In genomic region chr11:128716231-128716630, GRCh38 we compare ENCODE assay signal across 8 cellular contexts. TPM values are rescaled to one million over a fixed set of nuclear protein-coding genes. Genes with fewer than 3 reads are reported as not detected.
DNase-seq lines count a peak whose midpoint lies in the region; ATAC-seq, FAIRE-seq and TF ChIP-seq lines count a peak whose summit lies in the region.

No MANE protein-coding gene starts in this region.

- H3K4me3 ChIP-seq in kidney (ENCODE audit: low read length in 2 of 2) (no peak overlapping the region), mucosa of descending colon (no peak overlapping the region)

- H3K27me3 Mint-ChIP-seq in activated CD4-positive, alpha-beta memory T cell treated with anti-CD3 and anti-CD28 coated beads for 36 hours: no peaks in the 10 kb centered on the region

- DNase-seq in activated CD8-positive, alpha-beta memory T cell treated with anti-CD3 and anti-CD28 coated beads for 24 hours: peak; percentile 62
- DNase-seq in activated CD8-positive, alpha-beta memory T cell treated with anti-CD3 and anti-CD28 coated beads, Interleukin-2, amount 50 U/mL, for 48 hours: no peak
- DNase-seq in activated CD4-positive, alpha-beta memory T cell treated with anti-CD3 and anti-CD28 coated beads for 36 hours: peak; percentile 48
- DNase-seq in kidney: no peak
- DNase-seq in substantia nigra (lab: John Stamatoyannopoulos, UW): no peak
- no peak for DNase-seq in stimulated activated CD4-positive, alpha-beta T cell treated with anti-CD3 and anti-CD28 coated beads, Interleukin-4, amount 100 ng/mL, for 4 hours
- DNase-seq in mucosa of descending colon: no peak

- ATAC-seq in GM21515 (IDR thresholded peaks at IDR 0.05; ENCODE audit: unreplicated experiment) (no peak), mucosa of descending colon (no peak)

- intact Hi-C loops in activated CD4-positive, alpha-beta memory T cell treated with anti-CD3 and anti-CD28 coated beads for 36 hours (cut with micrococcal nuclease): loop anchor here (1.0 to 5.0 kb wide), 4 partner anchors 17 to 414 kb away; no protein-coding TSS in a partner anchor
- intact Hi-C loops in kidney (cut with DNase I) (no loop called here), mucosa of descending colon (cut with DNase I, micrococcal nuclease) (no loop called here)

- H3K27ac ChIP-seq in kidney (ENCODE audit: low read depth in 2 of 2, low read length in 2 of 2) (peak overlapping the region; percentile 18 to 67), substantia nigra (ENCODE audit: low read depth, low read length, poor library complexity, severe bottlenecking) (peak overlapping the region; percentile 39)

- H3K4me1 Mint-ChIP-seq in activated CD4-positive, alpha-beta memory T cell treated with anti-CD3 and anti-CD28 coated beads for 36 hours (ENCODE audit: low read depth): peaks cover 96% of the 10 kb centered on the region

- H3K36me3 ChIP-seq in kidney (ENCODE audit: control insufficient read depth in 1 of 2, insufficient read depth in 2 of 2, low read length in 2 of 2) (no peaks in the 10 kb centered on the region), mucosa of descending colon (ENCODE audit: low read depth) (no peaks in the 10 kb centered on the region)

- peak overlapping the region; percentile 63 for H3K4me3 Mint-ChIP-seq in activated CD4-positive, alpha-beta memory T cell treated with anti-CD3 and anti-CD28 coated beads for 36 hours

- H3K9ac ChIP-seq in kidney (ENCODE audit: low read length in 2 of 2): no peak overlapping the region

- CTCF ChIA-PET in activated CD4-positive, alpha-beta memory T cell treated with anti-CD3 and anti-CD28 coated beads for 36 hours (lab: Charles Lee): interaction anchor here (0.7 to 1.9 kb wide), 5 partner anchors 9 to 559 kb away, joined by 3 to 6 read pairs (median 3); no protein-coding TSS in a partner anchor

- peaks cover 10 to 27% of the 10 kb centered on the region in 2 donors for H3K4me1 ChIP-seq in kidney (ENCODE audit: control insufficient read depth in 1 of 2, insufficient read depth in 1 of 2, low read depth in 1 of 2, low read length in 2 of 2)
- peaks cover 7% of the 10 kb centered on the region for H3K4me1 ChIP-seq in mucosa of descending colon (ENCODE audit: low read depth)

- peaks cover 6% of the 10 kb centered on the region for H3K36me3 Mint-ChIP-seq in activated CD4-positive, alpha-beta memory T cell treated with anti-CD3 and anti-CD28 coated beads for 36 hours

- POLR2A ChIA-PET in activated CD4-positive, alpha-beta memory T cell treated with anti-CD3 and anti-CD28 coated beads for 36 hours (lab: Charles Lee): interaction anchor here (0.8 to 2.0 kb wide), 6 partner anchors 10 to 23 kb away, joined by 3 to 6 read pairs (median 4); partner anchors contain the start of gene FLI1

- H3K9me3 ChIP-seq in kidney (ENCODE audit: control insufficient read depth in 1 of 2, low read length in 2 of 2) (no peaks in the 10 kb centered on the region), mucosa of descending colon (no peaks in the 10 kb centered on the region)

- FAIRE-seq in kidney (lab: Jason Lieb, UNC): no peak

- TF ChIP-seq CTCF in kidney (IDR thresholded peaks at IDR 0.05; ENCODE audit: borderline replicate concordance, extremely low read depth, insufficient read depth): no peak
- no peak for TF ChIP-seq CTCF in mucosa of descending colon (IDR thresholded peaks at IDR 0.05)

- H3K9me3 Mint-ChIP-seq in activated CD4-positive, alpha-beta memory T cell treated with anti-CD3 and anti-CD28 coated beads for 36 hours: peaks cover 7% of the 10 kb centered on the region

- peak overlapping the region; percentile 97 for H3K27ac Mint-ChIP-seq in activated CD4-positive, alpha-beta memory T cell treated with anti-CD3 and anti-CD28 coated beads for 36 hours

RNA-seq across cellular contexts. Expression of gene FLI1, which starts 22.4 kb away (rescaled TPM):
- total RNA-seq in activated CD4-positive, alpha-beta memory T cell treated with anti-CD3 and anti-CD28 coated beads for 36 hours: 10 to 100 TPM; 60.3 to 63.7 TPM
- total RNA-seq in kidney (28.2 TPM), mucosa of descending colon (10 to 100 TPM in 2 of 3 donors, 1 to 10 TPM in 1; 5.8 to 10.9 (median 10.1) TPM)
- polyA plus RNA-seq in kidney (ENCODE audit: insufficient read depth, low read depth, low replicate concordance): 5.7 TPM

Comparison
In these comparisons a context has a peak if more than half of its experiments do, and no peak if none do; other contexts are left out.
1. DNase-seq: peak in activated CD8-positive, alpha-beta memory T cell treated with anti-CD3 and anti-CD28 coated beads for 24 hours (single experiment) and activated CD4-positive, alpha-beta memory T cell treated with anti-CD3 and anti-CD28 coated beads for 36 hours (single experiment); none in activated CD8-positive, alpha-beta memory T cell treated with anti-CD3 and anti-CD28 coated beads, Interleukin-2, amount 50 U/mL, for 48 hours (single experiment), kidney (single experiment), substantia nigra (0 of 49), stimulated activated CD4-positive, alpha-beta T cell treated with anti-CD3 and anti-CD28 coated beads, Interleukin-4, amount 100 ng/mL, for 4 hours (0 of 2) and mucosa of descending colon (0 of 3).